ENCODE assay signal across 8 cellular contexts in the genomic region with DNA sequence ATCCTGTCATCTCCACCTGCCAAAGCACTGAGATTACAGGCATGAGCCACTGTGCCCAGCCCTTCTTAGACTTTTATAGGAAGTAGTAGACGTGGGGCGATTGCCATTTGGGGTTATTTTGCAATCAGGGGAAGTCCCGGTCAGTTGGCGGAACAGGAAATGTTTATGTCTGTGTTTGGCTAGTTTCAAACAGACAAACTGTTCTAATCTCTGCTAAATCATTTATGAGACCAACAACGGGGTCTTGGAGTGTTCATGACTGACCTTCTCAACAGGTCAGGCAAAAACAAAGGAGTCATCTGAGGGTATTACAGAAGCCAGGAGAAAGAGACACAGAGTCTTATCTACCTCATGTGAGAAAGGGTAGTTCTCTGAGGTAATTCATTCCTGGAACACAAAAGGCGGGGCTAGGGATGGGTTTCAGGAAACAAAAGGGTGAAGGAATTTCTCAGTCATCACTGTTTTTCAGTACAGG. TPM values are rescaled to one million over a fixed set of nuclear protein-coding genes. Genes with fewer than 3 reads are reported as not detected.
DNase-seq lines count a peak whose midpoint lies in the region; ATAC-seq and TF ChIP-seq lines count a peak whose summit lies in the region.

No MANE protein-coding gene starts in this region.

- no peak overlapping the region; the same call in 1 of the 2 replicates for H3K9ac ChIP-seq in iPS-20b (ENCODE audit: low read depth, low read length)

- no peaks in the 10 kb centered on the region for H3K27me3 ChIP-seq in CD8-positive, alpha-beta T cell (ENCODE audit: insufficient read depth, low read length)
- H3K27me3 ChIP-seq in iPS-20b (ENCODE audit: insufficient read depth, low read length), result no peaks in the 10 kb centered on the region
- H3K27me3 ChIP-seq in tibial nerve, result no peaks in the 10 kb centered on the region

- 37 to 46% methylated on average over 6 of the region's 6 CpGs for WGBS in tibial nerve, 2 donors

- CTCF ChIA-PET in CD8-positive, alpha-beta T cell (lab: Charles Lee), result no interaction called here
- CTCF ChIA-PET in activated CD4-positive, alpha-beta memory T cell treated with anti-CD3 and anti-CD28 coated beads, Interleukin-2, amount 10 ng/mL, durations not matched to agents 7 days and 5 days (lab: Charles Lee), result interaction anchor here (1.7 kb wide), 1 partner anchor 55 kb away, joined by 4 read pairs; no protein-coding TSS in a partner anchor

- no peak overlapping the region for H3K4me3 Mint-ChIP-seq in CD8-positive, alpha-beta T cell
- peak overlapping the region; percentile 20 for H3K4me3 Mint-ChIP-seq in activated CD4-positive, alpha-beta memory T cell treated with anti-CD3 and anti-CD28 coated beads, Interleukin-2, amount 10 ng/mL, durations not matched to agents 7 days and 5 days

- TF ChIP-seq EP300 in tibial nerve (IDR thresholded peaks at IDR 0.05), result peak; percentile 70 to 73

- H3K4me1 ChIP-seq in CD8-positive, alpha-beta T cell (ENCODE audit: insufficient read depth, low read length), result no peaks in the 10 kb centered on the region
- H3K4me1 ChIP-seq in iPS-20b (ENCODE audit: insufficient read depth, low read length) (0 out of 2 replicates have a peak, but pooled peaks cover 2% of the 10 kb centered on the region), tibial nerve (no peaks in the 10 kb centered on the region)

- no peak for ATAC-seq in CD8-positive, alpha-beta T cell
- peak; percentile 80 for ATAC-seq in GM19455 (IDR thresholded peaks at IDR 0.05; ENCODE audit: unreplicated experiment)
- peak; percentile 95 for ATAC-seq in HG03378 (IDR thresholded peaks at IDR 0.05; ENCODE audit: unreplicated experiment)

- peaks cover 6% of the 10 kb centered on the region for H3K4me1 Mint-ChIP-seq in CD8-positive, alpha-beta T cell (ENCODE audit: low read depth)
- peaks cover 28% of the 10 kb centered on the region for H3K4me1 Mint-ChIP-seq in activated CD4-positive, alpha-beta memory T cell treated with anti-CD3 and anti-CD28 coated beads, Interleukin-2, amount 10 ng/mL, durations not matched to agents 7 days and 5 days

- no peak for TF ChIP-seq POLR2A in tibial nerve (IDR thresholded peaks at IDR 0.05)

- peaks cover 21% of the 10 kb centered on the region for H3K9me3 Mint-ChIP-seq in CD8-positive, alpha-beta T cell
- H3K9me3 Mint-ChIP-seq in activated CD4-positive, alpha-beta memory T cell treated with anti-CD3 and anti-CD28 coated beads, Interleukin-2, amount 10 ng/mL, durations not matched to agents 7 days and 5 days, result peaks cover 18% of the 10 kb centered on the region

- peak overlapping the region; percentile 41 for H3K27ac Mint-ChIP-seq in CD8-positive, alpha-beta T cell
- peak overlapping the region; percentile 73 for H3K27ac Mint-ChIP-seq in activated CD4-positive, alpha-beta memory T cell treated with anti-CD3 and anti-CD28 coated beads, Interleukin-2, amount 10 ng/mL, durations not matched to agents 7 days and 5 days

- no peak for DNase-seq in CD8-positive, alpha-beta T cell
- peak; percentile 43 for DNase-seq in activated CD4-positive, alpha-beta memory T cell treated with anti-CD3 and anti-CD28 coated beads, Interleukin-2, amount 10 ng/mL, durations not matched to agents 7 days and 5 days
- DNase-seq in tibial nerve (ENCODE audit: low spot score in 2 of 2), result peak in 1 of 2 donors; percentile 28
- no peak for DNase-seq in cortex of kidney (lab: John Stamatoyannopoulos, UW)
- DNase-seq in coronary artery (ENCODE audit: low spot score), result no peak

- no peak overlapping the region for H3K27ac ChIP-seq in CD8-positive, alpha-beta T cell (ENCODE audit: low read depth, low read length)
- peak overlapping the region; percentile 56 for H3K27ac ChIP-seq in iPS-20b (ENCODE audit: low read length)
- H3K27ac ChIP-seq in tibial nerve, result peak overlapping the region; percentile 15 to 62 (median 56)
- H3K27ac ChIP-seq in coronary artery, result peak overlapping the region in 1 of 2 donors; percentile 20

- no peaks in the 10 kb centered on the region for H3K36me3 Mint-ChIP-seq in CD8-positive, alpha-beta T cell
- H3K36me3 Mint-ChIP-seq in activated CD4-positive, alpha-beta memory T cell treated with anti-CD3 and anti-CD28 coated beads, Interleukin-2, amount 10 ng/mL, durations not matched to agents 7 days and 5 days (ENCODE audit: low read depth), result peaks cover 18% of the 10 kb centered on the region

- intact Hi-C loops in CD8-positive, alpha-beta T cell (cut with DNase I, micrococcal nuclease), result no loop called here

- POLR2A ChIA-PET in CD8-positive, alpha-beta T cell (lab: Charles Lee), result no interaction called here
- POLR2A ChIA-PET in activated CD4-positive, alpha-beta memory T cell treated with anti-CD3 and anti-CD28 coated beads, Interleukin-2, amount 10 ng/mL, durations not matched to agents 7 days and 5 days (lab: Charles Lee), result no interaction called here

- no peaks in the 10 kb centered on the region for H3K9me3 ChIP-seq in CD8-positive, alpha-beta T cell (ENCODE audit: low read length)
- H3K9me3 ChIP-seq in iPS-20b (ENCODE audit: insufficient read depth, low read depth, low read length) (no peaks in the 10 kb centered on the region), tibial nerve (peaks cover 0 to 15% (median 0%) of the 10 kb centered on the region in 4 donors)

- H3K36me3 ChIP-seq in CD8-positive, alpha-beta T cell (ENCODE audit: insufficient read depth, low read length), result no peaks in the 10 kb centered on the region
- no peaks in the 10 kb centered on the region for H3K36me3 ChIP-seq in iPS-20b (ENCODE audit: insufficient read depth, low read depth, low read length)
- no peaks in the 10 kb centered on the region for H3K36me3 ChIP-seq in tibial nerve

- H3K4me3 ChIP-seq in CD8-positive, alpha-beta T cell (ENCODE audit: low read depth, low read length), result no peak overlapping the region
- H3K4me3 ChIP-seq in iPS-20b (ENCODE audit: low read length), result no peak overlapping the region
- H3K4me3 ChIP-seq in tibial nerve, result no peak overlapping the region
- H3K4me3 ChIP-seq in coronary artery, result no peak overlapping the region

- H3K27me3 Mint-ChIP-seq in CD8-positive, alpha-beta T cell (ENCODE audit: low read depth), result no peaks in the 10 kb centered on the region
- H3K27me3 Mint-ChIP-seq in activated CD4-positive, alpha-beta memory T cell treated with anti-CD3 and anti-CD28 coated beads, Interleukin-2, amount 10 ng/mL, durations not matched to agents 7 days and 5 days, result no peaks in the 10 kb centered on the region

- TF ChIP-seq CTCF in CD8-positive, alpha-beta T cell (IDR thresholded peaks at IDR 0.05), result no peak
- TF ChIP-seq CTCF in tibial nerve (IDR thresholded peaks at IDR 0.05) (no peak), coronary artery (IDR thresholded peaks at IDR 0.05) (no peak)

RNA-seq across cellular contexts. Expression of a gene that starts 6.6 kb away (rescaled TPM):
- total RNA-seq in CD8-positive, alpha-beta T cell, result 10 to 100 TPM; 14.7 to 15.1 TPM
- 10 to 100 TPM; 16.7 to 18.5 TPM for total RNA-seq in activated CD4-positive, alpha-beta memory T cell treated with anti-CD3 and anti-CD28 coated beads, Interleukin-2, amount 10 ng/mL, durations not matched to agents 7 days and 5 days
- total RNA-seq in tibial nerve, result 10 to 100 TPM in 2 of 4 donors, 1 to 10 TPM in 2; 4.5 to 18.8 (median 8.3) TPM
